Comparison of ENCODE assay signal across 19 cellular contexts in the genomic region with DNA sequence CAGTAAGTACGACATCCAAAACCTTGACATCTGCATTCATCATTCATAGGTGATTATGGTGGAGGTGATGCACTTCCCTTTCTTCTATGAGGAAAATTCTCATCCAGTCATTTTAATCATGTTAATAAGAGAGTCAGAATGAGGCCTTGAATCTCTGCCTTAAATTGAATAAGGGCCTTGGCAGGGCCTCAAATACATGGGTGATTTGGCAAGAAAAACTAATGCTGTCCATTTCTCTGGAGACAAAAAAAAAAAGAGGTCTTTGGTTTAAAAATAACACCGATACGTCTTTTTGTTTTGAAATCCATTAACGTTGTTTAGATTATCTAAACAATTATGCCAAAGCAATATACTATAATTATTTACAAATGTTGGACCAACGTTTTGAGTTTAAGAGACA. TPM values are rescaled to one million over a fixed set of nuclear protein-coding genes. Genes with fewer than 3 reads are reported as not detected.
"Had no signal": no experiment of that assay in that cellular context is flagged by ENCODE, and none has a peak within 500 bp of the region (broad histone marks: within the 10 kb centered on the region; RNA-seq: fewer than 3 reads in every experiment).

No MANE protein-coding gene starts in this region.

- DNase-seq: cerebellar nuclear complex; cortex of kidney; effector memory CD8-positive, alpha-beta T cell; foreskin keratinocyte; glutamatergic neuron; left ventricle myocardium superior; lower lobe of right lung; mucosa of descending colon; naive B cell; right lobe of liver; small intestine; stimulated activated CD4-positive, alpha-beta T cell treated with anti-CD3 and anti-CD28 coated beads, Interleukin-15, amount 100 ng/mL, for 24 hours; stimulated activated CD4-positive, alpha-beta T cell treated with anti-CD3 and anti-CD28 coated beads, Interleukin-2, amount 100 ng/mL, for 48 hours; stimulated activated naive B cell treated with anti-CD40 and anti-IgM and Interleukin-4, amounts not matched to agents 10 μg/mL and 1 μg/mL and 100 μg/mL, for 72 hours; tibial artery had no signal

- H3K27me3 ChIP-seq: right lobe of liver, suprapubic skin, tibial artery had no signal

- ATAC-seq: effector memory CD8-positive, alpha-beta T cell; foreskin keratinocyte; left ventricle myocardium superior; lower lobe of right lung; mucosa of descending colon; natural killer cell treated with Interleukin-12 subunit alpha and Interleukin-12 subunit beta and Interleukin-15 and Interleukin-18, amount 100 ng/mL, for 72 hours; right lobe of liver; stimulated activated naive B cell treated with anti-CD40 and anti-IgM and Interleukin-4, amounts not matched to agents 10 μg/mL and 1 μg/mL and 100 μg/mL, for 72 hours had no signal

- H3K9me3 ChIP-seq: lower lobe of right lung, mucosa of descending colon, neutrophil, right lobe of liver, suprapubic skin, tibial artery had no signal

- H3K27ac ChIP-seq: foreskin keratinocyte, lower lobe of right lung, neutrophil, parathyroid adenoma, right lobe of liver, suprapubic skin, tibial artery had no signal

- H2AFZ ChIP-seq: parathyroid adenoma had no signal

- H3K4me1 ChIP-seq: foreskin keratinocyte, parathyroid adenoma, right lobe of liver, suprapubic skin, tibial artery had no signal

- H3K79me2 ChIP-seq: parathyroid adenoma had no signal

- H3K4me3 ChIP-seq: lower lobe of right lung, mucosa of descending colon, right lobe of liver, suprapubic skin, tibial artery had no signal

- H3K36me3 ChIP-seq: lower lobe of right lung, neutrophil, right lobe of liver, suprapubic skin, tibial artery had no signal

RNA-seq across cellular contexts. Expression of a gene that starts 8.1 kb away (rescaled TPM):
- total RNA-seq: foreskin keratinocyte; natural killer cell treated with Interleukin-12 subunit alpha and Interleukin-12 subunit beta and Interleukin-15 and Interleukin-18, amount 100 ng/mL, for 72 hours had no signal
